11 cellular contexts compared by ENCODE assay signal in the genomic region with DNA sequence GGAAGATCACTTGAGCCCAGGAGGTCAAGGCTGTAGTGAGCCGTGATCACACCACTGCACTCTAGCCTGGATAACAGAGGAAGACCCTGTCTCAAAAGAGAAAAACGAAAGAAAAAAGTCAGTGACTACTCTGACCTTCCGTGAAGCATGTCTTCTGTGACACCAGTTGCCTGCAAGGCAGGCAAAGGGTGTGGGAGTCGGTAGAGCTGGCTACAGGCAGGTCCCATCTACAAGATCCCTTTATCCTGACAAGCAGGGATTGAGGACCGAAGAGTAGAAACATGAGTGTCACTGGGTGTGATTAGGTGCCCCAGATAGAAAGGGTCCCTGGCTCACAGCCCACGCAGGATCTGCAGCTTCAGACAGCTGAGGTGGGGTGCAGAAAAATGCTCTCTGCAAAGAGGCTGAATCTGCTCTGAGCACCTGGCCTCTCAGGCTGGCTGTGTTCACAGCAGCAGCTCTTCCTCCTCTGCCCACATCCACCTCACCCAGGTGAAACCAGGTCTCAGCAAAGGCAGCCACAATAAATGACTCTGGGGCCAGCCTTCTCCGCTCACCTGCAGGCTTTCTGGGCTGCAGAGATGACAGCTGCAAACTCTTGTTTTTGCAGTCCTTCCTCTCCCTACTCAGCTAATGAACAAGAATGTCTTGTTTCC. TPM values are rescaled to one million over a fixed set of nuclear protein-coding genes. Genes with fewer than 3 reads are reported as not detected.
A peak's percentile ranks its signal among the peaks of the same experiment; 100 is the strongest.
DNase-seq lines count a peak whose midpoint lies in the region; ATAC-seq and TF ChIP-seq lines count a peak whose summit lies in the region.
"Had no signal": no experiment of that assay in that cellular context is flagged by ENCODE, and none has a peak within 500 bp of the region (broad histone marks: within the 10 kb centered on the region; RNA-seq: fewer than 3 reads in every experiment).

No MANE protein-coding gene starts in this region.

- H3K27me3 Mint-ChIP-seq in neural progenitor cell (ENCODE audit: insufficient read depth, low read depth): peaks cover 5% of the 10 kb centered on the region

- H3K4me3 ChIP-seq in neural progenitor cell: no peak overlapping the region
- H3K4me3 ChIP-seq: psoas muscle, upper lobe of left lung had no signal

- peak; percentile 15 for DNase-seq in activated T-cell treated with anti-CD3 and anti-CD28 coated beads for 1 hour (ENCODE audit: low read depth)
- DNase-seq in activated T-cell treated with anti-CD3 and anti-CD28 coated beads for 4 hours: no peak
- peak; percentile 8 for DNase-seq in T-helper 9 cell
- peak; percentile 14 for DNase-seq in activated naive CD4-positive, alpha-beta T cell treated with anti-CD3 and anti-CD28 coated beads, Interleukin-2, amount 50 U/mL, for 16 hours
- no peak for DNase-seq in stimulated activated naive CD8-positive, alpha-beta T cell treated with anti-CD3 and anti-CD28 coated beads, Interleukin-15, Interleukin-2, amounts not matched to agents 100 U/mL and 50 U/mL, for 24 hours
- DNase-seq in neural progenitor cell (ENCODE audit: low spot score): no peak
- DNase-seq: NCI-H748 treated with DMSO at 0.1 percent for 48 hours, psoas muscle, upper lobe of left lung had no signal

- no peak overlapping the region for H3K9ac ChIP-seq in neural progenitor cell

- no peaks in the 10 kb centered on the region for H4K20me1 ChIP-seq in neural progenitor cell (ENCODE audit: low read depth)

- H3K9me3 ChIP-seq in neural progenitor cell (ENCODE audit: low read depth): no peaks in the 10 kb centered on the region
- H3K9me3 ChIP-seq: psoas muscle, upper lobe of left lung had no signal

- no peak overlapping the region for H3K4me2 ChIP-seq in neural progenitor cell

- no peaks in the 10 kb centered on the region for H3K27me3 ChIP-seq in neural progenitor cell
- H3K27me3 ChIP-seq: upper lobe of left lung had no signal

- no peaks in the 10 kb centered on the region for H3K9me3 Mint-ChIP-seq in neural progenitor cell

- H3K36me3 ChIP-seq in neural progenitor cell: no peaks in the 10 kb centered on the region
- H3K36me3 ChIP-seq: upper lobe of left lung had no signal

- H3K27ac Mint-ChIP-seq in neural progenitor cell: no peak overlapping the region

- H3F3A ChIP-seq in neural progenitor cell (ENCODE audit: low read depth): no peaks in the 10 kb centered on the region

- peak; percentile 37 for ATAC-seq in stimulated activated naive CD8-positive, alpha-beta T cell treated with anti-CD3 and anti-CD28 coated beads, Interleukin-15, Interleukin-2, amounts not matched to agents 100 U/mL and 50 U/mL, for 24 hours
- ATAC-seq in HG02870 (IDR thresholded peaks at IDR 0.05; ENCODE audit: unreplicated experiment) (no peak), HG03139 (IDR thresholded peaks at IDR 0.05; ENCODE audit: unreplicated experiment) (no peak)
- ATAC-seq: psoas muscle had no signal

- H3K4me1 ChIP-seq in neural progenitor cell: no peaks in the 10 kb centered on the region
- H3K4me1 ChIP-seq: psoas muscle, upper lobe of left lung had no signal

- H2AFZ ChIP-seq in neural progenitor cell (replicated peaks): no peak overlapping the region

- H3K4me1 Mint-ChIP-seq in neural progenitor cell: no peaks in the 10 kb centered on the region

- H3K36me3 Mint-ChIP-seq in neural progenitor cell: no peaks in the 10 kb centered on the region

- H3K4me3 Mint-ChIP-seq in neural progenitor cell: no peak overlapping the region

- no peaks in the 10 kb centered on the region for H3K79me2 ChIP-seq in neural progenitor cell (ENCODE audit: low read depth)

- no peak overlapping the region for H3K27ac ChIP-seq in neural progenitor cell
- H3K27ac ChIP-seq: psoas muscle, upper lobe of left lung had no signal

- TF ChIP-seq CTCF in neural progenitor cell (IDR thresholded peaks at IDR 0.05): no peak

RNA-seq across cellular contexts. Expression of gene HSP90B1, which starts 28.6 kb away (rescaled TPM):
- total RNA-seq in neural progenitor cell (ENCODE audit: low replicate concordance): 384 and 588 TPM in 2 replicates

Comparison
In these comparisons a context has a peak if more than half of its experiments do, and no peak if none do; other contexts are left out.
1. DNase-seq: peak in activated T-cell treated with anti-CD3 and anti-CD28 coated beads for 1 hour (single experiment), T-helper 9 cell (single experiment) and activated naive CD4-positive, alpha-beta T cell treated with anti-CD3 and anti-CD28 coated beads, Interleukin-2, amount 50 U/mL, for 16 hours (single experiment); none in activated T-cell treated with anti-CD3 and anti-CD28 coated beads for 4 hours (single experiment), stimulated activated naive CD8-positive, alpha-beta T cell treated with anti-CD3 and anti-CD28 coated beads, Interleukin-15, Interleukin-2, amounts not matched to agents 100 U/mL and 50 U/mL, for 24 hours (single experiment) and neural progenitor cell (single experiment).